9 cellular contexts compared by ENCODE assay signal in the genomic region with DNA sequence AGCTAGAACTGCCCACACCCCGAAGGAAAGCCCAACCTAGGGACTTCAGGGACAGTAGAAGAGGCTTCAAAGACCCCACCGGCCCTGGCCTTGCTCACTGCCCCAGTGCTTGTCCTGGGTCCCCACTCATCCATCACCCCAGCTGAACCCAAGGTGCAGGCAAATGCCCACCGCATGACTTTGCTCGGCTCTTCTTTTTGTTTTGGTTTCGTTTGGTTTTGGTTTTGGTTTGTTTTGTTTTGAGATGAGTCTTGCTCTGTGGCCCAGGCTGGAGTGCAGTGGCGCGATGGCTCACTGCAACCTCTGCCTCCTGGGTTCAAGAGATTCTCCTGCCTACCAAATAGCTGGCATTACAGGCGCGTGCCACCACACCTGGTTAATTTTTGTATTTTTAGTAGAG. TPM values are rescaled to one million over a fixed set of nuclear protein-coding genes. Genes with fewer than 3 reads are reported as not detected.
A peak's percentile ranks its signal among the peaks of the same experiment; 100 is the strongest.
DNase-seq lines count a peak whose midpoint lies in the region; ATAC-seq and TF ChIP-seq lines count a peak whose summit lies in the region.
"Had no signal": no experiment of that assay in that cellular context is flagged by ENCODE, and none has a peak within 500 bp of the region (broad histone marks: within the 10 kb centered on the region; RNA-seq: fewer than 3 reads in every experiment).

No MANE protein-coding gene starts in this region.

- H3K4me3 Mint-ChIP-seq in GM23338 (no peak overlapping the region; the same call in 2 of the 3 replicates), progenitor cell of endocrine pancreas (ENCODE audit: low read depth) (no peak overlapping the region)

- H3K4me2 ChIP-seq in GM23338: no peak overlapping the region

- H3K4me1 Mint-ChIP-seq in GM23338 (peaks cover 30% of the 10 kb centered on the region), progenitor cell of endocrine pancreas (ENCODE audit: low read depth) (peaks cover 38% of the 10 kb centered on the region)

- DNase-seq in GM19238 (ENCODE audit: insufficient read length, low spot score) (peak; percentile 67), GM23338 (ENCODE audit: low spot score) (no peak), progenitor cell of endocrine pancreas (ENCODE audit: low spot score, unreplicated experiment) (no peak), SK-N-DZ (ENCODE audit: low spot score) (no peak), A673 (ENCODE audit: low spot score) (no peak)
- peak; percentile 16 to 20 for DNase-seq in activated CD4-positive, alpha-beta T cell treated with anti-CD3 and anti-CD28 coated beads, Interleukin-2, amount 50 U/mL, for 24 hours (ENCODE audit: low read depth in 1 of 2, low spot score in 1 of 2)
- peak; percentile 37 for DNase-seq in stimulated activated CD4-positive, alpha-beta T cell treated with anti-CD3 and anti-CD28 coated beads, Interleukin-4, amount 100 ng/mL, for 1 hour

- H3K36me3 ChIP-seq in GM23338 (ENCODE audit: insufficient read depth) (no peaks in the 10 kb centered on the region), A673 (ENCODE audit: insufficient read depth, low read length, poor library complexity, severe bottlenecking) (no peaks in the 10 kb centered on the region)

- H3K4me1 ChIP-seq in GM23338 (ENCODE audit: insufficient read depth) (peaks cover 20% of the 10 kb centered on the region), A673 (ENCODE audit: insufficient read depth, low read length, poor library complexity, severe bottlenecking) (no peaks in the 10 kb centered on the region)

- H2AFZ ChIP-seq in GM23338: no peak overlapping the region

- 0 out of 2 replicates have a peak, but pooled peaks cover 4% of the 10 kb centered on the region for H3F3A ChIP-seq in GM23338 (replicated peaks; ENCODE audit: low read depth)

- H3K27ac Mint-ChIP-seq in GM23338 (no peak overlapping the region), progenitor cell of endocrine pancreas (no peak overlapping the region)

- H3K27me3 ChIP-seq in GM23338 (ENCODE audit: insufficient read depth) (no peaks in the 10 kb centered on the region), A673 (replicated peaks; ENCODE audit: insufficient read depth, low read depth, low read length, poor library complexity) (no peaks in the 10 kb centered on the region)

- H3K4me3 ChIP-seq in GM23338: no peak overlapping the region
- no peak overlapping the region for H3K4me3 ChIP-seq in A673 (ENCODE audit: low read depth, low read length, poor library complexity, severe bottlenecking)
- H3K4me3 ChIP-seq: K562 had no signal

- peaks cover 81% of the 10 kb centered on the region for H3K79me2 ChIP-seq in GM23338 (replicated peaks; ENCODE audit: insufficient read depth)

- no peaks in the 10 kb centered on the region for H3K36me3 Mint-ChIP-seq in GM23338 (ENCODE audit: low read depth)
- H3K36me3 Mint-ChIP-seq in progenitor cell of endocrine pancreas (ENCODE audit: insufficient read depth): no peaks in the 10 kb centered on the region

- no peaks in the 10 kb centered on the region for H3K9me3 Mint-ChIP-seq in GM23338
- no peaks in the 10 kb centered on the region for H3K9me3 Mint-ChIP-seq in progenitor cell of endocrine pancreas (ENCODE audit: low read depth)

- no peaks in the 10 kb centered on the region for H3K9me2 ChIP-seq in GM23338 (ENCODE audit: insufficient read depth)

- no peak for TF ChIP-seq CTCF in GM23338 (conservative IDR thresholded peaks at IDR 0.05; ENCODE audit: low read depth in 2 of 2)
- no peak for TF ChIP-seq CTCF in progenitor cell of endocrine pancreas (IDR thresholded peaks at IDR 0.05; ENCODE audit: unreplicated experiment)
- TF ChIP-seq CTCF in A673 (conservative IDR thresholded peaks at IDR 0.05; ENCODE audit: low read depth, low read length): no peak

- intact Hi-C loops in A673 (cut with micrococcal nuclease; ENCODE audit: unreplicated experiment): no loop called here

- H3K9me3 ChIP-seq in A673 (ENCODE audit: low read depth, low read length, poor library complexity, severe bottlenecking): no peaks in the 10 kb centered on the region

- peaks cover 8% of the 10 kb centered on the region; the same call in 1 of the 2 replicates for H4K20me1 ChIP-seq in GM23338 (replicated peaks; ENCODE audit: insufficient read depth)

- H3K27ac ChIP-seq in GM23338 (ENCODE audit: low read depth) (no peak overlapping the region), A673 (ENCODE audit: low read depth, low read length, poor library complexity, severe bottlenecking) (no peak overlapping the region)

- ATAC-seq in HG03039 (IDR thresholded peaks at IDR 0.05; ENCODE audit: unreplicated experiment): peak; percentile 75
- ATAC-seq in GM23338: no peak
- ATAC-seq: K562 had no signal

- no TSS peak for BruUV-seq in A673 (replicated peaks; lab: Mats Ljungman, UMichigan)

- CTCF ChIA-PET in A673 (lab: Charles Lee): no interaction called here

- H3K27me3 Mint-ChIP-seq in GM23338 (ENCODE audit: insufficient read depth, low read depth, poor library complexity) (peaks cover 14% of the 10 kb centered on the region), progenitor cell of endocrine pancreas (no peaks in the 10 kb centered on the region)

- POLR2A ChIA-PET in A673 (lab: Charles Lee; ENCODE audit: low non-redundant PET): no interaction called here

TF ChIP-seq in GM23338, 12 proteins besides CTCF, POLR2A, EP300 and RAD21 (continues in another document):
- TF ChIP-seq JUNB (IDR thresholded peaks at IDR 0.05; ENCODE audit: unreplicated experiment) (no peak), NANOG (IDR thresholded peaks at IDR 0.05; ENCODE audit: borderline replicate concordance) (no peak), EZH2phosphoT487 (IDR thresholded peaks at IDR 0.05; ENCODE audit: unreplicated experiment) (no peak), ZNF331 (CRISPR knock-in tag; IDR thresholded peaks at IDR 0.05; ENCODE audit: low read depth) (no peak), EZH2 (IDR thresholded peaks at IDR 0.05; ENCODE audit: low read depth, unreplicated experiment) (no peak), POLR2AphosphoS5 (IDR thresholded peaks at IDR 0.05; ENCODE audit: low read depth) (no peak), CREB1 (CRISPR knock-in tag; IDR thresholded peaks at IDR 0.05; ENCODE audit: low read depth) (no peak), STAT1 (IDR thresholded peaks at IDR 0.05; ENCODE audit: unreplicated experiment) (no peak)
- TF ChIP-seq, protein P1, sequence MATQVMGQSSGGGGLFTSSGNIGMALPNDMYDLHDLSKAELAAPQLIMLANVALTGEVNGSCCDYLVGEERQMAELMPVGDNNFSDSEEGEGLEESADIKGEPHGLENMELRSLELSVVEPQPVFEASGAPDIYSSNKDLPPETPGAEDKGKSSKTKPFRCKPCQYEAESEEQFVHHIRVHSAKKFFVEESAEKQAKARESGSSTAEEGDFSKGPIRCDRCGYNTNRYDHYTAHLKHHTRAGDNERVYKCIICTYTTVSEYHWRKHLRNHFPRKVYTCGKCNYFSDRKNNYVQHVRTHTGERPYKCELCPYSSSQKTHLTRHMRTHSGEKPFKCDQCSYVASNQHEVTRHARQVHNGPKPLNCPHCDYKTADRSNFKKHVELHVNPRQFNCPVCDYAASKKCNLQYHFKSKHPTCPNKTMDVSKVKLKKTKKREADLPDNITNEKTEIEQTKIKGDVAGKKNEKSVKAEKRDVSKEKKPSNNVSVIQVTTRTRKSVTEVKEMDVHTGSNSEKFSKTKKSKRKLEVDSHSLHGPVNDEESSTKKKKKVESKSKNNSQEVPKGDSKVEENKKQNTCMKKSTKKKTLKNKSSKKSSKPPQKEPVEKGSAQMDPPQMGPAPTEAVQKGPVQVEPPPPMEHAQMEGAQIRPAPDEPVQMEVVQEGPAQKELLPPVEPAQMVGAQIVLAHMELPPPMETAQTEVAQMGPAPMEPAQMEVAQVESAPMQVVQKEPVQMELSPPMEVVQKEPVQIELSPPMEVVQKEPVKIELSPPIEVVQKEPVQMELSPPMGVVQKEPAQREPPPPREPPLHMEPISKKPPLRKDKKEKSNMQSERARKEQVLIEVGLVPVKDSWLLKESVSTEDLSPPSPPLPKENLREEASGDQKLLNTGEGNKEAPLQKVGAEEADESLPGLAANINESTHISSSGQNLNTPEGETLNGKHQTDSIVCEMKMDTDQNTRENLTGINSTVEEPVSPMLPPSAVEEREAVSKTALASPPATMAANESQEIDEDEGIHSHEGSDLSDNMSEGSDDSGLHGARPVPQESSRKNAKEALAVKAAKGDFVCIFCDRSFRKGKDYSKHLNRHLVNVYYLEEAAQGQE (IDR thresholded peaks at IDR 0.05; ENCODE audit: unreplicated experiment): no peak
- TF ChIP-seq, protein P2, sequence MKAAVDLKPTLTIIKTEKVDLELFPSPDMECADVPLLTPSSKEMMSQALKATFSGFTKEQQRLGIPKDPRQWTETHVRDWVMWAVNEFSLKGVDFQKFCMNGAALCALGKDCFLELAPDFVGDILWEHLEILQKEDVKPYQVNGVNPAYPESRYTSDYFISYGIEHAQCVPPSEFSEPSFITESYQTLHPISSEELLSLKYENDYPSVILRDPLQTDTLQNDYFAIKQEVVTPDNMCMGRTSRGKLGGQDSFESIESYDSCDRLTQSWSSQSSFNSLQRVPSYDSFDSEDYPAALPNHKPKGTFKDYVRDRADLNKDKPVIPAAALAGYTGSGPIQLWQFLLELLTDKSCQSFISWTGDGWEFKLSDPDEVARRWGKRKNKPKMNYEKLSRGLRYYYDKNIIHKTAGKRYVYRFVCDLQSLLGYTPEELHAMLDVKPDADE (IDR thresholded peaks at IDR 0.05): no peak

RNA-seq across cellular contexts. Expression of a gene that starts 9.0 kb away (rescaled TPM):
- total RNA-seq in GM23338 (2014; rRNA removed; shearing (Covaris generic)): 24.9 and 26.8 TPM in 2 replicates
- polyA plus RNA-seq in GM23338 (2016; fragmentation: Nextera tagmentation; extraction: Ambion mirVana): 4.5 and 6.5 TPM in 2 replicates
- total RNA-seq in progenitor cell of endocrine pancreas (43.6 and 44.9 TPM in 2 replicates), A673 (2021) (24.6 and 31.5 TPM in 2 replicates)
- 20.3 and 23.2 TPM in 2 replicates for polyA plus RNA-seq in SK-N-DZ (2014; cell fraction: cytosol; rRNA removed)
- 13.6 and 14.7 TPM in 2 replicates for polyA plus RNA-seq in SK-N-DZ (2014; cell fraction: nucleus; rRNA removed)

RNA-seq across cellular contexts. Expression of a gene that starts 49.9 kb away (rescaled TPM):
- 1.6 and 2.0 TPM in 2 replicates for total RNA-seq in GM23338 (2014; rRNA removed; shearing (Covaris generic))
- polyA plus RNA-seq in GM23338 (2016; fragmentation: Nextera tagmentation; extraction: Ambion mirVana): 1.9 TPM in 2 replicates
- 0.65 and 0.73 TPM in 2 replicates for total RNA-seq in progenitor cell of endocrine pancreas
- not detected in 2 replicates for polyA plus RNA-seq in SK-N-DZ (2014; cell fraction: cytosol; rRNA removed)
- polyA plus RNA-seq in SK-N-DZ (2014; cell fraction: nucleus; rRNA removed): not detected in 2 replicates
- total RNA-seq in A673 (2021): 0.06 and 0.15 TPM in 2 replicates
- total RNA-seq: K562 had no signal
- polyA plus RNA-seq: K562 had no signal

Comparison
In these comparisons a context has a peak if more than half of its experiments do, and no peak if none do; other contexts are left out.
1. DNase-seq: peak in GM19238 (single experiment), activated CD4-positive, alpha-beta T cell treated with anti-CD3 and anti-CD28 coated beads, Interleukin-2, amount 50 U/mL, for 24 hours (2 of 2) and stimulated activated CD4-positive, alpha-beta T cell treated with anti-CD3 and anti-CD28 coated beads, Interleukin-4, amount 100 ng/mL, for 1 hour (single experiment); none in GM23338 (single experiment), progenitor cell of endocrine pancreas (single experiment), SK-N-DZ (single experiment) and A673 (single experiment).